In genomic region chr5:133429046-133429445, GRCh38 we compare ENCODE assay signal across 34 cellular contexts.
"Had no signal": no experiment of that assay in that cellular context is flagged by ENCODE, and none has a peak within 500 bp of the region (broad histone marks: within the 10 kb centered on the region; RNA-seq: fewer than 3 reads in every experiment).

No MANE protein-coding gene starts in this region.

- DNase-seq: Karpas-422, Kasumi-1, MG63, MM.1S, MV-4-11, NCI-H1048, NCI-H1092, NCI-H1092 treated with DMSO at 0.1 percent for 48 hours, NCI-H1105, NCI-H1105 treated with DMSO at 0.1 percent for 48 hours, NCI-H1417, NCI-H1417 treated with DMSO at 0.1 percent for 48 hours, NCI-H1436, NCI-H1436 treated with DMSO at 0.1 percent for 48 hours, NCI-H146, NCI-H1694, NCI-H1694 treated with DMSO at 0.1 percent for 48 hours, NCI-H187, NCI-H187 treated with DMSO at 0.1 percent for 48 hours, NCI-H1930, NCI-H2029, NCI-H2029 treated with DMSO at 0.1 percent for 48 hours, NCI-H2081, NCI-H2081 treated with DMSO at 0.1 percent for 48 hours, NCI-H2107, NCI-H2171, NCI-H2171 treated with DMSO at 0.1 percent for 48 hours, NCI-H2227 treated with DMSO at 0.1 percent for 48 hours, NCI-H345, NCI-H446, NCI-H446 treated with DMSO at 0.1 percent for 48 hours, NCI-H510A, NCI-H510A treated with DMSO at 0.1 percent for 48 hours had no signal

- H3K36me3 ChIP-seq: MG63 had no signal

- H3K4me3 ChIP-seq: MG63 had no signal

- H3K27ac ChIP-seq: KMS-11 had no signal

- H3K9me3 ChIP-seq: MG63 had no signal
